In genomic region chr19:10625762-10626138, GRCh38 we compare ENCODE assay signal across 9 cellular contexts. TPM values are rescaled to one million over a fixed set of nuclear protein-coding genes. Genes with fewer than 3 reads are reported as not detected.
A peak's percentile ranks its signal among the peaks of the same experiment; 100 is the strongest.
DNase-seq lines count a peak whose midpoint lies in the region; ATAC-seq and TF ChIP-seq lines count a peak whose summit lies in the region.
"Had no signal": no experiment of that assay in that cellular context is flagged by ENCODE, and none has a peak within 500 bp of the region (broad histone marks: within the 10 kb centered on the region; RNA-seq: fewer than 3 reads in every experiment).

No MANE protein-coding gene starts in this region.

- TF ChIP-seq CTCF in AG04449 (IDR thresholded peaks at IDR 0.05; ENCODE audit: insufficient read depth, low read length, missing control alignments): no peak
- TF ChIP-seq CTCF in fibroblast of the aortic adventitia (IDR thresholded peaks at IDR 0.05; ENCODE audit: insufficient read depth, low read length): no peak
- no peak for TF ChIP-seq CTCF in neural crest cell (conservative IDR thresholded peaks at IDR 0.05)

- H3K4me3 Mint-ChIP-seq in neural crest cell: peak overlapping the region; percentile 27
- H3K4me3 Mint-ChIP-seq: stimulated activated naive CD8-positive, alpha-beta T cell treated with anti-CD3 and anti-CD28 coated beads, Interleukin-15, Interleukin-2, amounts not matched to agents 100 ng/mL and 50 ng/mL, for 24 hours had no signal

- H3K27ac Mint-ChIP-seq in neural crest cell (ENCODE audit: unreplicated experiment): no peak overlapping the region
- H3K27ac Mint-ChIP-seq: stimulated activated naive CD8-positive, alpha-beta T cell treated with anti-CD3 and anti-CD28 coated beads, Interleukin-15, Interleukin-2, amounts not matched to agents 100 ng/mL and 50 ng/mL, for 24 hours had no signal

- POLR2A ChIA-PET in AG04449 (lab: Yijun Ruan, JAX) (no interaction called here), HEK293T (lab: Yijun Ruan, JAX) (interaction anchor here (1.0 to 1.1 kb wide), 2 partner anchors 9 to 24 kb away, joined by 3 to 4 read pairs; no protein-coding TSS in a partner anchor)

- H3K4me1 ChIP-seq in SJSA1 (replicated peaks): peaks cover 19% of the 10 kb centered on the region

- H3K4me3 ChIP-seq in AG04449 (ENCODE audit: low read depth, low read length) (peak overlapping the region; percentile 60), SJSA1 (peak overlapping the region; percentile 56), fibroblast of the aortic adventitia (ENCODE audit: low read depth, low read length) (peak overlapping the region; percentile 71)

- peaks cover 35% of the 10 kb centered on the region for H3K36me3 ChIP-seq in SJSA1

- H3K36me3 Mint-ChIP-seq in neural crest cell (ENCODE audit: low read depth): peaks cover 6% of the 10 kb centered on the region

- peaks cover 13% of the 10 kb centered on the region for H3K4me1 Mint-ChIP-seq in neural crest cell

- H3K9me3 Mint-ChIP-seq in neural crest cell: no peaks in the 10 kb centered on the region
- H3K9me3 Mint-ChIP-seq: stimulated activated naive CD8-positive, alpha-beta T cell treated with anti-CD3 and anti-CD28 coated beads, Interleukin-15, Interleukin-2, amounts not matched to agents 100 ng/mL and 50 ng/mL, for 24 hours had no signal

- no peaks in the 10 kb centered on the region for H3K27me3 ChIP-seq in SJSA1 (replicated peaks)

- H3K27ac ChIP-seq in SJSA1: peak overlapping the region; percentile 57

- H3K9me3 ChIP-seq in SJSA1 (replicated peaks): no peaks in the 10 kb centered on the region

- ATAC-seq in GM18502 (IDR thresholded peaks at IDR 0.05; ENCODE audit: poor library complexity, unreplicated experiment): no peak

- no peaks in the 10 kb centered on the region for H3K27me3 Mint-ChIP-seq in neural crest cell (ENCODE audit: low read depth)
- H3K27me3 Mint-ChIP-seq: stimulated activated naive CD8-positive, alpha-beta T cell treated with anti-CD3 and anti-CD28 coated beads, Interleukin-15, Interleukin-2, amounts not matched to agents 100 ng/mL and 50 ng/mL, for 24 hours had no signal

- DNase-seq in AG04449 (ENCODE audit: low read depth, low spot score) (no peak), SJSA1 (ENCODE audit: low read depth in 1 of 2, low spot score in 2 of 2) (no peak), fibroblast of the aortic adventitia (ENCODE audit: low read depth) (no peak), neural crest cell (ENCODE audit: low read depth, low spot score) (no peak), NCI-H82 treated with DMSO at 0.1 percent for 48 hours (lab: John Stamatoyannopoulos, UW; ENCODE audit: unreplicated experiment) (no peak), HEK293T (ENCODE audit: extremely low spot score) (no peak), T1000 (lab: John Stamatoyannopoulos, UW) (no peak)

- CTCF ChIA-PET in AG04449 (lab: Yijun Ruan, JAX) (interaction anchor here (1.2 to 2.4 kb wide), 3 partner anchors 19 to 44 kb away, joined by 4 to 10 read pairs (median 6); no protein-coding TSS in a partner anchor), HEK293T (lab: Yijun Ruan, JAX) (interaction anchor here (1.5 kb wide), 1 partner anchor 19 kb away, joined by 4 read pairs; no protein-coding TSS in a partner anchor)

TF ChIP-seq in HEK293T, 16 proteins besides CTCF, POLR2A, EP300 and RAD21:
- TF ChIP-seq ARNT (IDR thresholded peaks at IDR 0.05): no peak
- no peak for TF ChIP-seq BHLHE40 (IDR thresholded peaks at IDR 0.05; ENCODE audit: borderline replicate concordance)
- no peak for TF ChIP-seq NFRKB (IDR thresholded peaks at IDR 0.05)
- no peak for TF ChIP-seq TARDBP (IDR thresholded peaks at IDR 0.05)
- TF ChIP-seq SUZ12 (IDR thresholded peaks at IDR 0.05): no peak
- TF ChIP-seq PKNOX1 (IDR thresholded peaks at IDR 0.05): no peak
- TF ChIP-seq FOXM1 (IDR thresholded peaks at IDR 0.05; ENCODE audit: borderline replicate concordance): no peak
- TF ChIP-seq CTBP1 (IDR thresholded peaks at IDR 0.05; ENCODE audit: borderline replicate concordance): no peak
TF ChIP-seq in HEK293T: peak in this region for 0.

RNA-seq across cellular contexts. Expression of gene SLC44A2, which starts 0.4 kb away (rescaled TPM):
- total RNA-seq in SJSA1 (2014; rRNA removed; shearing (Covaris generic)): 30.1 and 86.8 TPM in 2 replicates
- total RNA-seq in fibroblast of the aortic adventitia (ENCODE audit: low replicate concordance): 48.2 and 71.2 TPM in 2 replicates
- total RNA-seq in neural crest cell: 94.5 and 99.5 TPM in 2 replicates

RNA-seq across cellular contexts. Expression of gene ILF3, which starts 28.4 kb away (rescaled TPM):
- 123 and 210 TPM in 2 replicates for total RNA-seq in SJSA1 (2014; rRNA removed; shearing (Covaris generic))
- total RNA-seq in fibroblast of the aortic adventitia (ENCODE audit: low replicate concordance): 68.3 and 119 TPM in 2 replicates
- total RNA-seq in neural crest cell: 848 and 861 TPM in 2 replicates

RNA-seq across cellular contexts. Expression of gene AP1M2, which starts 38.6 kb away (rescaled TPM):
- total RNA-seq in SJSA1 (2014; rRNA removed; shearing (Covaris generic)): 4.9 and 9.9 TPM in 2 replicates
- not detected in 2 replicates for total RNA-seq in fibroblast of the aortic adventitia (ENCODE audit: low replicate concordance)
- total RNA-seq in neural crest cell: not detected in 2 replicates

RNA-seq across cellular contexts. Expression of gene CDKN2D, which starts 57.0 kb away (rescaled TPM):
- total RNA-seq in SJSA1 (2014; rRNA removed; shearing (Covaris generic)): 28.1 and 36.6 TPM in 2 replicates
- total RNA-seq in fibroblast of the aortic adventitia (ENCODE audit: low replicate concordance) (3.8 and 9.2 TPM in 2 replicates), neural crest cell (8.7 and 9.5 TPM in 2 replicates)

RNA-seq across cellular contexts. Expression of gene KRI1, which starts 59.9 kb away (rescaled TPM):
- 15.2 and 19.2 TPM in 2 replicates for total RNA-seq in SJSA1 (2014; rRNA removed; shearing (Covaris generic))
- total RNA-seq in fibroblast of the aortic adventitia (ENCODE audit: low replicate concordance): 11.1 and 25.0 TPM in 2 replicates
- 41.2 and 42.5 TPM in 2 replicates for total RNA-seq in neural crest cell
